Comparison of ENCODE assay signal across 21 cellular contexts in genomic region chr5:132054031-132054696, GRCh38. TPM values are rescaled to one million over a fixed set of nuclear protein-coding genes. Genes with fewer than 3 reads are reported as not detected.
A peak's percentile ranks its signal among the peaks of the same experiment; 100 is the strongest.
DNase-seq lines count a peak whose midpoint lies in the region; ATAC-seq and TF ChIP-seq lines count a peak whose summit lies in the region.
"Had no signal": no experiment of that assay in that cellular context is flagged by ENCODE, and none has a peak within 500 bp of the region (broad histone marks: within the 10 kb centered on the region; RNA-seq: fewer than 3 reads in every experiment).

No MANE protein-coding gene starts in this region.

- DNase-seq in stimulated activated naive CD8-positive, alpha-beta T cell treated with anti-CD3 and anti-CD28 coated beads, Interleukin-15, Interleukin-2, amounts not matched to agents 100 U/mL and 50 U/mL, for 24 hours, result no peak
- DNase-seq in activated naive CD8-positive, alpha-beta T cell treated with anti-CD3 and anti-CD28 coated beads, Interleukin-2, amount 50 U/mL, for 24 hours, result peak; percentile 2
- DNase-seq in mucosa of gallbladder (ENCODE audit: low spot score) (peak; percentile 7), vagina (ENCODE audit: extremely low spot score in 2 of 2) (peak; percentile 65 to 85), cortex of kidney (lab: John Stamatoyannopoulos, UW) (no peak), HuH-7.5 (ENCODE audit: low spot score) (no peak)
- DNase-seq in central memory CD4-positive, alpha-beta T cell, result no peak
- DNase-seq: COR-L47; NCI-H2029 treated with DMSO at 0.1 percent for 48 hours; NCI-H446; SK-N-SH; stimulated activated CD4-positive, alpha-beta T cell treated with anti-CD3 and anti-CD28 coated beads, Interleukin-15, amount 100 ng/mL, for 24 hours had no signal

- TF ChIP-seq POLR2A in vagina (IDR thresholded peaks at IDR 0.05), result no peak

- no peaks in the 10 kb centered on the region for H3K36me3 ChIP-seq in vagina
- H3K36me3 ChIP-seq: tibial nerve had no signal

- no peaks in the 10 kb centered on the region for H3K27me3 ChIP-seq in vagina
- H3K27me3 ChIP-seq: tibial nerve had no signal

- H3K4me1 ChIP-seq in vagina, result no peaks in the 10 kb centered on the region
- H3K4me1 ChIP-seq: tibial nerve had no signal

- H3K4me3 Mint-ChIP-seq in stimulated activated naive CD8-positive, alpha-beta T cell treated with anti-CD3 and anti-CD28 coated beads, Interleukin-15, Interleukin-2, amounts not matched to agents 100 ng/mL and 50 ng/mL, for 24 hours, result no peak overlapping the region
- H3K4me3 Mint-ChIP-seq in activated naive CD8-positive, alpha-beta T cell treated with anti-CD3 and anti-CD28 coated beads, Interleukin-2, amount 50 U/mL, for 24 hours, result no peak overlapping the region
- H3K4me3 Mint-ChIP-seq: activated naive CD4-positive, alpha-beta T cell treated with anti-CD3 and anti-CD28 coated beads, Interleukin-2, amount 50 U/mL, for 24 hours; brain; dendritic cell treated with granulocyte-macrophage colony-stimulating factor and Interleukin-4, amounts not matched to agents 40 ng/mL and 50 ng/mL, for 4 days had no signal

- H3K9me3 Mint-ChIP-seq in stimulated activated naive CD8-positive, alpha-beta T cell treated with anti-CD3 and anti-CD28 coated beads, Interleukin-15, Interleukin-2, amounts not matched to agents 100 ng/mL and 50 ng/mL, for 24 hours, result no peaks in the 10 kb centered on the region
- H3K9me3 Mint-ChIP-seq in activated naive CD8-positive, alpha-beta T cell treated with anti-CD3 and anti-CD28 coated beads, Interleukin-2, amount 50 U/mL, for 24 hours, result no peaks in the 10 kb centered on the region
- H3K9me3 Mint-ChIP-seq: activated naive CD4-positive, alpha-beta T cell treated with anti-CD3 and anti-CD28 coated beads, Interleukin-2, amount 50 U/mL, for 24 hours; brain; dendritic cell treated with granulocyte-macrophage colony-stimulating factor and Interleukin-4, amounts not matched to agents 40 ng/mL and 50 ng/mL, for 4 days had no signal

- H3K27me3 Mint-ChIP-seq in stimulated activated naive CD8-positive, alpha-beta T cell treated with anti-CD3 and anti-CD28 coated beads, Interleukin-15, Interleukin-2, amounts not matched to agents 100 ng/mL and 50 ng/mL, for 24 hours, result no peaks in the 10 kb centered on the region
- H3K27me3 Mint-ChIP-seq in activated naive CD8-positive, alpha-beta T cell treated with anti-CD3 and anti-CD28 coated beads, Interleukin-2, amount 50 U/mL, for 24 hours, result no peaks in the 10 kb centered on the region
- H3K27me3 Mint-ChIP-seq: activated naive CD4-positive, alpha-beta T cell treated with anti-CD3 and anti-CD28 coated beads, Interleukin-2, amount 50 U/mL, for 24 hours had no signal

- no peak for TF ChIP-seq CTCF in vagina (IDR thresholded peaks at IDR 0.05)

- H3K4me3 ChIP-seq in vagina, result no peak overlapping the region
- H3K4me3 ChIP-seq: tibial nerve had no signal

- peak overlapping the region; percentile 92 for H3K27ac Mint-ChIP-seq in stimulated activated naive CD8-positive, alpha-beta T cell treated with anti-CD3 and anti-CD28 coated beads, Interleukin-15, Interleukin-2, amounts not matched to agents 100 ng/mL and 50 ng/mL, for 24 hours
- peak overlapping the region; percentile 59 for H3K27ac Mint-ChIP-seq in activated naive CD8-positive, alpha-beta T cell treated with anti-CD3 and anti-CD28 coated beads, Interleukin-2, amount 50 U/mL, for 24 hours
- H3K27ac Mint-ChIP-seq: activated naive CD4-positive, alpha-beta T cell treated with anti-CD3 and anti-CD28 coated beads, Interleukin-2, amount 50 U/mL, for 24 hours; brain; dendritic cell treated with granulocyte-macrophage colony-stimulating factor and Interleukin-4, amounts not matched to agents 40 ng/mL and 50 ng/mL, for 4 days had no signal

- no peaks in the 10 kb centered on the region for H3K36me3 Mint-ChIP-seq in stimulated activated naive CD8-positive, alpha-beta T cell treated with anti-CD3 and anti-CD28 coated beads, Interleukin-15, Interleukin-2, amounts not matched to agents 100 ng/mL and 50 ng/mL, for 24 hours (ENCODE audit: low read depth)
- H3K36me3 Mint-ChIP-seq in activated naive CD8-positive, alpha-beta T cell treated with anti-CD3 and anti-CD28 coated beads, Interleukin-2, amount 50 U/mL, for 24 hours (ENCODE audit: low read depth), result no peaks in the 10 kb centered on the region
- H3K36me3 Mint-ChIP-seq: activated naive CD4-positive, alpha-beta T cell treated with anti-CD3 and anti-CD28 coated beads, Interleukin-2, amount 50 U/mL, for 24 hours; brain had no signal

- ATAC-seq in stimulated activated naive CD8-positive, alpha-beta T cell treated with anti-CD3 and anti-CD28 coated beads, Interleukin-15, Interleukin-2, amounts not matched to agents 100 U/mL and 50 U/mL, for 24 hours, result no peak
- no peak for ATAC-seq in activated naive CD8-positive, alpha-beta T cell treated with anti-CD3 and anti-CD28 coated beads, Interleukin-2, amount 50 U/mL, for 24 hours
- ATAC-seq: Panc1 had no signal

- peaks cover 45% of the 10 kb centered on the region for H3K4me1 Mint-ChIP-seq in stimulated activated naive CD8-positive, alpha-beta T cell treated with anti-CD3 and anti-CD28 coated beads, Interleukin-15, Interleukin-2, amounts not matched to agents 100 ng/mL and 50 ng/mL, for 24 hours (ENCODE audit: low read depth)
- peaks cover 48% of the 10 kb centered on the region for H3K4me1 Mint-ChIP-seq in activated naive CD8-positive, alpha-beta T cell treated with anti-CD3 and anti-CD28 coated beads, Interleukin-2, amount 50 U/mL, for 24 hours
- H3K4me1 Mint-ChIP-seq: brain had no signal

- intact Hi-C loops in vagina (cut with DNase I), result no loop called here

- no peaks in the 10 kb centered on the region for H3K9me3 ChIP-seq in vagina
- H3K9me3 ChIP-seq: SK-N-SH, tibial nerve had no signal

- H3K27ac ChIP-seq in vagina, result no peak overlapping the region
- H3K27ac ChIP-seq: tibial nerve had no signal

RNA-seq across cellular contexts. Expression of gene IL3, which starts 6.3 kb away (rescaled TPM):
- total RNA-seq in mucosa of gallbladder, result not detected
- total RNA-seq in vagina, result not detected
- total RNA-seq: Daoy, frontal cortex, renal cortical epithelial cell, tibial nerve had no signal

RNA-seq across cellular contexts. Expression of gene CSF2, which starts 19.4 kb away (rescaled TPM):
- not detected for total RNA-seq in mucosa of gallbladder
- total RNA-seq in vagina, result not detected
- total RNA-seq: frontal cortex, tibial nerve had no signal

RNA-seq across cellular contexts. Expression of gene ACSL6, which starts 42.7 kb away (rescaled TPM):
- total RNA-seq in mucosa of gallbladder (1.5 TPM), vagina (0.49 TPM)

Comparison
In these comparisons a context has a peak if more than half of its experiments do, and no peak if none do; other contexts are left out.
1. DNase-seq: peak in activated naive CD8-positive, alpha-beta T cell treated with anti-CD3 and anti-CD28 coated beads, Interleukin-2, amount 50 U/mL, for 24 hours (single experiment), mucosa of gallbladder (single experiment) and vagina (2 of 2); none in stimulated activated naive CD8-positive, alpha-beta T cell treated with anti-CD3 and anti-CD28 coated beads, Interleukin-15, Interleukin-2, amounts not matched to agents 100 U/mL and 50 U/mL, for 24 hours (single experiment), central memory CD4-positive, alpha-beta T cell (single experiment), cortex of kidney (single experiment) and HuH-7.5 (single experiment).